Comparison of ENCODE assay signal across 1 cellular context in genomic region chr3:127997961-127998360, GRCh38.
A peak's percentile ranks its signal among the peaks of the same experiment; 100 is the strongest.
TF ChIP-seq lines count a peak whose summit lies in the region.

No MANE protein-coding gene starts in this region.

TF ChIP-seq in HepG2, 621 proteins besides CTCF, POLR2A, EP300 and RAD21 (continued from another document and continues in another):
- TF ChIP-seq ZHX2 (IDR thresholded peaks at IDR 0.05; ENCODE audit: low read depth) (0 out of 2 replicates have a peak, but pooled peaks have one; percentile 26), ZHX2 (CRISPR knock-in tag; IDR thresholded peaks at IDR 0.05; ENCODE audit: borderline replicate concordance) (no peak), SMAD3 (CRISPR knock-in tag; IDR thresholded peaks at IDR 0.05) (0 out of 2 replicates have a peak, but pooled peaks have one; percentile 67), ZNF160 (CRISPR knock-in tag; IDR thresholded peaks at IDR 0.05) (0 out of 2 replicates have a peak, but pooled peaks have one; percentile 46), MXI1 (IDR thresholded peaks at IDR 0.05; ENCODE audit: borderline replicate concordance, low read depth, low read length) (peak; percentile 72; the same call in 1 of the 3 replicates), BCLAF1 (IDR thresholded peaks at IDR 0.05) (no peak), ZHX1 (CRISPR knock-in tag; IDR thresholded peaks at IDR 0.05; ENCODE audit: low read depth) (no peak), ZNF567 (CRISPR knock-in tag; IDR thresholded peaks at IDR 0.05; ENCODE audit: borderline replicate concordance) (0 out of 2 replicates have a peak, but pooled peaks have one; percentile 37), HNRNPH1 (optimal IDR thresholded peaks at IDR 0.05; ENCODE audit: low read depth, low read length) (no peak), ESRRA (CRISPR knock-in tag; IDR thresholded peaks at IDR 0.05; ENCODE audit: low read depth) (0 out of 2 replicates have a peak, but pooled peaks have one; percentile 61), U2AF2 (IDR thresholded peaks at IDR 0.05; ENCODE audit: low read depth, low read length) (no peak), POGZ (CRISPR knock-in tag; IDR thresholded peaks at IDR 0.05) (peak; percentile 86), ZNF629 (CRISPR knock-in tag; conservative IDR thresholded peaks at IDR 0.05) (0 out of 2 replicates have a peak, but pooled peaks have one; percentile 14), DRAP1 (CRISPR knock-in tag; IDR thresholded peaks at IDR 0.05) (peak; percentile 59; the same call in 1 of the 2 replicates), MLX (CRISPR knock-in tag; IDR thresholded peaks at IDR 0.05) (peak; percentile 89), NCOA5 (CRISPR knock-in tag; IDR thresholded peaks at IDR 0.05) (no peak), GTF2F1 (IDR thresholded peaks at IDR 0.05; ENCODE audit: low read length) (no peak), MAFK (conservative IDR thresholded peaks at IDR 0.05 in 1 of 2, IDR thresholded peaks at IDR 0.05 in 1 of 2; ENCODE audit: low read length in 2 of 2) (peak in 1 of 2 experiments; percentile 8; a peak in 1 of 4 replicates), RARA (CRISPR knock-in tag; IDR thresholded peaks at IDR 0.05) (peak; percentile 92), ZNF740 (CRISPR knock-in tag; IDR thresholded peaks at IDR 0.05) (no peak), ZGPAT (CRISPR knock-in tag; IDR thresholded peaks at IDR 0.05) (peak; percentile 85), AFF4 (CRISPR knock-in tag; IDR thresholded peaks at IDR 0.05) (no peak), KAT8 (CRISPR knock-in tag; IDR thresholded peaks at IDR 0.05) (peak; percentile 56; the same call in 1 of the 2 replicates), ZNF12 (CRISPR knock-in tag; IDR thresholded peaks at IDR 0.05) (peak; percentile 67; the same call in 1 of the 2 replicates), ZFP1 (CRISPR knock-in tag; IDR thresholded peaks at IDR 0.05) (0 out of 2 replicates have a peak, but pooled peaks have one; percentile 69), XBP1 (CRISPR knock-in tag; IDR thresholded peaks at IDR 0.05) (no peak), ERF (CRISPR knock-in tag; IDR thresholded peaks at IDR 0.05) (peak; percentile 82), KDM5B (CRISPR knock-in tag; IDR thresholded peaks at IDR 0.05; ENCODE audit: borderline replicate concordance) (peak; percentile 53; the same call in 1 of the 2 replicates), ZNF878 (CRISPR knock-in tag; IDR thresholded peaks at IDR 0.05) (0 out of 2 replicates have a peak, but pooled peaks have one; percentile 37), HMGXB4 (CRISPR knock-in tag; IDR thresholded peaks at IDR 0.05; ENCODE audit: borderline replicate concordance in 1 of 2, low read depth in 1 of 2) (no peak; a peak in 1 of 4 replicates), KLF13 (CRISPR knock-in tag; IDR thresholded peaks at IDR 0.05) (no peak), ZNF556 (CRISPR knock-in tag; IDR thresholded peaks at IDR 0.05; ENCODE audit: borderline replicate concordance) (peak; percentile 84), ZNF205 (CRISPR knock-in tag; IDR thresholded peaks at IDR 0.05) (peak; percentile 71; the same call in 1 of the 2 replicates), SP4 (CRISPR knock-in tag; IDR thresholded peaks at IDR 0.05) (0 out of 2 replicates have a peak, but pooled peaks have one; percentile 23), SIN3A (IDR thresholded peaks at IDR 0.05; ENCODE audit: borderline replicate concordance, low read depth, low read length) (peak; percentile 40; the same call in 1 of the 2 replicates), ZKSCAN1 (IDR thresholded peaks at IDR 0.05; ENCODE audit: low read length) (no peak), BATF2 (CRISPR knock-in tag; IDR thresholded peaks at IDR 0.05) (no peak), MAFF (IDR thresholded peaks at IDR 0.05; ENCODE audit: low read depth, low read length) (peak; percentile 29; the same call in 1 of the 2 replicates)
